Comparison of ENCODE assay signal across 23 cellular contexts in the genomic region with DNA sequence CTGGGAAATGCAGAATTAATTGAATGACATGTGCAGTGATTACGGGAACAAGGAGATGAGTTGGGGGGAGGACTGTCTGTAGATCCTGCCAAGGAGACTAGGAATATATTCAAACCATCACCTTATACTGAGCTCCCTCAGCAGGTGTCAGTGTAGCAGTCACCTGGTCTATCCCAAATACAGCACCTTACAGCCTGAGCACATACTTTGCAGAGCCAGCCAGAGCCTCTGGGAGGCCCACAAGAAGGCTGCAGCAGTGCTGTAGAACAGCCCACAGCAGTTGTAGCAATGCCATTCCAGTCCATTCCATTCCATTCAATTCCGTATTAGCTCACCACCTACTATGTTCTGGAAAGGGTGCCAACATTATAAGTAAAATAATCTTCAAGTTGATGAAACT.
"Had no signal": no experiment of that assay in that cellular context is flagged by ENCODE, and none has a peak within 500 bp of the region (broad histone marks: within the 10 kb centered on the region; RNA-seq: fewer than 3 reads in every experiment).

No MANE protein-coding gene starts in this region.

- DNase-seq: activated CD4-positive, alpha-beta T cell treated with anti-CD3 and anti-CD28 coated beads for 36 hours; activated CD4-positive, CD25-positive, alpha-beta regulatory T cell; activated CD8-positive, alpha-beta memory T cell treated with anti-CD3 and anti-CD28 coated beads, Interleukin-2, amount 10 ng/mL, durations not matched to agents 7 days and 5 days; activated CD8-positive, alpha-beta T cell treated with anti-CD3 and anti-CD28 coated beads, Interleukin-2, amount 10 ng/mL, durations not matched to agents 7 days and 5 days; activated naive CD4-positive, alpha-beta T cell treated with Interleukin-2 at 50 U/mL for 16 hours; activated T-cell treated with anti-CD3 and anti-CD28 coated beads, Interleukin-2, amount 50 U/mL, for 48 hours; body of pancreas; effector CD4-positive, alpha-beta T cell; gastrocnemius medialis; glutamatergic neuron; left ventricle myocardium inferior; mesendoderm; ovary; sigmoid colon; small intestine; stimulated activated CD4-positive, alpha-beta T cell treated with anti-CD3 and anti-CD28 coated beads, Interleukin-4, amount 100 ng/mL, for 24 hours; T-cell had no signal

- H3K27ac ChIP-seq: body of pancreas, gastrocnemius medialis, left ventricle myocardium inferior, neutrophil, ovary, sigmoid colon, vagina had no signal

- H3K4me1 ChIP-seq: body of pancreas, gastrocnemius medialis, sigmoid colon, vagina had no signal

- FAIRE-seq: islet of Langerhans, small intestine had no signal

- H3K4me3 ChIP-seq: body of pancreas, gastrocnemius medialis, left ventricle myocardium inferior, lung, ovary, sigmoid colon, vagina had no signal

- H3K9me3 ChIP-seq: body of pancreas, gastrocnemius medialis, left ventricle myocardium inferior, neutrophil, ovary, sigmoid colon, vagina had no signal

- ATAC-seq: activated CD4-positive, alpha-beta T cell treated with anti-CD3 and anti-CD28 coated beads for 36 hours; body of pancreas; natural killer cell treated with Interleukin-12 subunit alpha and Interleukin-12 subunit beta and Interleukin-15 and Interleukin-18, amount 100 ng/mL, for 72 hours; stimulated activated effector memory CD8-positive, alpha-beta T cell treated with anti-CD3 and anti-CD28 coated beads, Interleukin-12 subunit alpha, Interleukin-12 subunit beta, amount 100 ng/mL, for 72 hours; T-cell had no signal

- H3K27me3 ChIP-seq: body of pancreas, gastrocnemius medialis, neutrophil, ovary, sigmoid colon, vagina had no signal

- H3K36me3 ChIP-seq: gastrocnemius medialis, left ventricle myocardium inferior, neutrophil, ovary, sigmoid colon, vagina had no signal
